In the genomic region with DNA sequence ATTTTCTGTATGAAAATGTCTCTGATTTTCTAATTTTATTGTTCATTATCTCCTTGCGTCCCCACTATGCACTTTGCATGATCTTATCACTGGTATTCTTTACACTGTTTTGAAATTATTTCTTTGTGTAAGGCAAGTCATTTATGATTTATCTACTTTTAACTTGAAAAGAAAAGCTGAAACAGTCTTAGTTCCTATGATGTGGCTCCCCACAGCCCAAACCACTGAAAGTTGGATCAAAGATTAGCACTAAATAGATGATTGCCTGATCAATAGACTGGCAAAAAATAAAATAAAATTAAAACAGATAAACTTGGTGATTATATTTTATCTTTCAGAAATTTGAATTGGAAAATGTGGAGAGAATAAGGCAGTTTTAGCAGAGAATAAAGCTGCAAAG, we compare ENCODE assay signal across 1 cellular context.
TF ChIP-seq lines count a peak whose summit lies in the region.

No MANE protein-coding gene starts in this region.

TF ChIP-seq in GM23338, 12 proteins besides CTCF, POLR2A, EP300 and RAD21 (continued from another document):
- TF ChIP-seq, protein P1, sequence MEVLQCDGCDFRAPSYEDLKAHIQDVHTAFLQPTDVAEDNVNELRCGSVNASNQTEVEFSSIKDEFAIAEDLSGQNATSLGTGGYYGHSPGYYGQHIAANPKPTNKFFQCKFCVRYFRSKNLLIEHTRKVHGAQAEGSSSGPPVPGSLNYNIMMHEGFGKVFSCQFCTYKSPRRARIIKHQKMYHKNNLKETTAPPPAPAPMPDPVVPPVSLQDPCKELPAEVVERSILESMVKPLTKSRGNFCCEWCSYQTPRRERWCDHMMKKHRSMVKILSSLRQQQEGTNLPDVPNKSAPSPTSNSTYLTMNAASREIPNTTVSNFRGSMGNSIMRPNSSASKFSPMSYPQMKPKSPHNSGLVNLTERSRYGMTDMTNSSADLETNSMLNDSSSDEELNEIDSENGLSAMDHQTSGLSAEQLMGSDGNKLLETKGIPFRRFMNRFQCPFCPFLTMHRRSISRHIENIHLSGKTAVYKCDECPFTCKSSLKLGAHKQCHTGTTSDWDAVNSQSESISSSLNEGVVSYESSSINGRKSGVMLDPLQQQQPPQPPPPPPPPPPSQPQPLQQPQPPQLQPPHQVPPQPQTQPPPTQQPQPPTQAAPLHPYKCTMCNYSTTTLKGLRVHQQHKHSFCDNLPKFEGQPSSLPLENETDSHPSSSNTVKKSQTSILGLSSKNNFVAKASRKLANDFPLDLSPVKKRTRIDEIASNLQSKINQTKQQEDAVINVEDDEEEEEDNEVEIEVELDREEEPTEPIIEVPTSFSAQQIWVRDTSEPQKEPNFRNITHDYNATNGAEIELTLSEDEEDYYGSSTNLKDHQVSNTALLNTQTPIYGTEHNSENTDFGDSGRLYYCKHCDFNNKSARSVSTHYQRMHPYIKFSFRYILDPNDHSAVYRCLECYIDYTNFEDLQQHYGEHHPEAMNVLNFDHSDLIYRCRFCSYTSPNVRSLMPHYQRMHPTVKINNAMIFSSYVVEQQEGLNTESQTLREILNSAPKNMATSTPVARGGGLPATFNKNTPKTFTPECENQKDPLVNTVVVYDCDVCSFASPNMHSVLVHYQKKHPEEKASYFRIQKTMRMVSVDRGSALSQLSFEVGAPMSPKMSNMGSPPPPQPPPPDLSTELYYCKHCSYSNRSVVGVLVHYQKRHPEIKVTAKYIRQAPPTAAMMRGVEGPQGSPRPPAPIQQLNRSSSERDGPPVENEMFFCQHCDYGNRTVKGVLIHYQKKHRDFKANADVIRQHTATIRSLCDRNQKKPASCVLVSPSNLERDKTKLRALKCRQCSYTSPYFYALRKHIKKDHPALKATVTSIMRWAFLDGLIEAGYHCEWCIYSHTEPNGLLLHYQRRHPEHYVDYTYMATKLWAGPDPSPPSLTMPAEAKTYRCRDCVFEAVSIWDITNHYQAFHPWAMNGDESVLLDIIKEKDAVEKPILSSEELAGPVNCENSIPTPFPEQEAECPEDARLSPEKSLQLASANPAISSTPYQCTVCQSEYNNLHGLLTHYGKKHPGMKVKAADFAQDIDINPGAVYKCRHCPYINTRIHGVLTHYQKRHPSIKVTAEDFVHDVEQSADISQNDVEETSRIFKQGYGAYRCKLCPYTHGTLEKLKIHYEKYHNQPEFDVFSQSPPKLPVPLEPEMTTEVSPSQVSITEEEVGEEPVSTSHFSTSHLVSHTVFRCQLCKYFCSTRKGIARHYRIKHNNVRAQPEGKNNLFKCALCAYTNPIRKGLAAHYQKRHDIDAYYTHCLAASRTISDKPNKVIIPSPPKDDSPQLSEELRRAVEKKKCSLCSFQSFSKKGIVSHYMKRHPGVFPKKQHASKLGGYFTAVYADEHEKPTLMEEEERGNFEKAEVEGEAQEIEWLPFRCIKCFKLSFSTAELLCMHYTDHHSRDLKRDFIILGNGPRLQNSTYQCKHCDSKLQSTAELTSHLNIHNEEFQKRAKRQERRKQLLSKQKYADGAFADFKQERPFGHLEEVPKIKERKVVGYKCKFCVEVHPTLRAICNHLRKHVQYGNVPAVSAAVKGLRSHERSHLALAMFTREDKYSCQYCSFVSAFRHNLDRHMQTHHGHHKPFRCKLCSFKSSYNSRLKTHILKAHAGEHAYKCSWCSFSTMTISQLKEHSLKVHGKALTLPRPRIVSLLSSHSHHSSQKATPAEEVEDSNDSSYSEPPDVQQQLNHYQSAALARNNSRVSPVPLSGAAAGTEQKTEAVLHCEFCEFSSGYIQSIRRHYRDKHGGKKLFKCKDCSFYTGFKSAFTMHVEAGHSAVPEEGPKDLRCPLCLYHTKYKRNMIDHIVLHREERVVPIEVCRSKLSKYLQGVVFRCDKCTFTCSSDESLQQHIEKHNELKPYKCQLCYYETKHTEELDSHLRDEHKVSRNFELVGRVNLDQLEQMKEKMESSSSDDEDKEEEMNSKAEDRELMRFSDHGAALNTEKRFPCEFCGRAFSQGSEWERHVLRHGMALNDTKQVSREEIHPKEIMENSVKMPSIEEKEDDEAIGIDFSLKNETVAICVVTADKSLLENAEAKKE (CRISPR knock-in tag; IDR thresholded peaks at IDR 0.05): no peak
- TF ChIP-seq JUNB (IDR thresholded peaks at IDR 0.05; ENCODE audit: unreplicated experiment): no peak
- no peak for TF ChIP-seq STAT1 (IDR thresholded peaks at IDR 0.05; ENCODE audit: unreplicated experiment)
- TF ChIP-seq EZH2 (IDR thresholded peaks at IDR 0.05; ENCODE audit: low read depth, unreplicated experiment): no peak
- TF ChIP-seq, protein P2, sequence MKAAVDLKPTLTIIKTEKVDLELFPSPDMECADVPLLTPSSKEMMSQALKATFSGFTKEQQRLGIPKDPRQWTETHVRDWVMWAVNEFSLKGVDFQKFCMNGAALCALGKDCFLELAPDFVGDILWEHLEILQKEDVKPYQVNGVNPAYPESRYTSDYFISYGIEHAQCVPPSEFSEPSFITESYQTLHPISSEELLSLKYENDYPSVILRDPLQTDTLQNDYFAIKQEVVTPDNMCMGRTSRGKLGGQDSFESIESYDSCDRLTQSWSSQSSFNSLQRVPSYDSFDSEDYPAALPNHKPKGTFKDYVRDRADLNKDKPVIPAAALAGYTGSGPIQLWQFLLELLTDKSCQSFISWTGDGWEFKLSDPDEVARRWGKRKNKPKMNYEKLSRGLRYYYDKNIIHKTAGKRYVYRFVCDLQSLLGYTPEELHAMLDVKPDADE (IDR thresholded peaks at IDR 0.05): no peak
